In genomic region chr1:22196641-22197040, GRCh38 we compare ENCODE assay signal across 30 cellular contexts. TPM values are rescaled to one million over a fixed set of nuclear protein-coding genes. Genes with fewer than 3 reads are reported as not detected.
DNase-seq lines count a peak whose midpoint lies in the region; ATAC-seq, FAIRE-seq and TF ChIP-seq lines count a peak whose summit lies in the region.
"Had no signal": no experiment of that assay in that cellular context is flagged by ENCODE, and none has a peak within 500 bp of the region (broad histone marks: within the 10 kb centered on the region; RNA-seq: fewer than 3 reads in every experiment).

No MANE protein-coding gene starts in this region.

- no peak overlapping the region for H2AFZ ChIP-seq in K562 (ENCODE audit: low read depth, low read length)

- TF ChIP-seq POLR2A in K562 (conservative IDR thresholded peaks at IDR 0.05), result no peak

- no peaks in the 10 kb centered on the region for H3K9me3 Mint-ChIP-seq in activated naive CD4-positive, alpha-beta T cell treated with anti-CD3 and anti-CD28 coated beads, Interleukin-2, amount 10 ng/mL, durations not matched to agents 7 days and 5 days
- H3K9me3 Mint-ChIP-seq in chondrocyte (ENCODE audit: low read depth), result peaks cover 6% of the 10 kb centered on the region
- H3K9me3 Mint-ChIP-seq: CD4-positive, CD25-positive, alpha-beta regulatory T cell had no signal

- FAIRE-seq in K562 (lab: Jason Lieb, UNC), result no peak
- FAIRE-seq: A204.1, GM12878, GM12892, GM18507 had no signal

- intact Hi-C loops in K562 (cut with micrococcal nuclease), result no loop called here
- intact Hi-C loops in posterior vena cava (cut with DNase I), result no loop called here

- no peak for DNase-seq in activated naive CD4-positive, alpha-beta T cell treated with anti-CD3 and anti-CD28 coated beads, Interleukin-2, amount 10 ng/mL, durations not matched to agents 7 days and 5 days
- no peak for DNase-seq in activated naive CD4-positive, alpha-beta T cell (lab: John Stamatoyannopoulos, UW)
- DNase-seq in K562 (ENCODE audit: extremely low read depth in 1 of 4, low spot score in 3 of 4), result no peak
- peak; percentile 7 for DNase-seq in chondrocyte (ENCODE audit: low spot score)
- peak; percentile 45 for DNase-seq in posterior vena cava (ENCODE audit: low spot score)
- no peak for DNase-seq in activated CD4-positive, alpha-beta T cell treated with anti-CD3 and anti-CD28 coated beads, Interleukin-2, amount 50 U/mL, for 48 hours
- no peak for DNase-seq in NCI-H2196 (lab: John Stamatoyannopoulos, UW; ENCODE audit: unreplicated experiment)
- DNase-seq: 8988T; ACHN; BE2C; C1 segment of cervical spinal cord; CD4-positive, alpha-beta memory T cell; CD4-positive, CD25-positive, alpha-beta regulatory T cell; CD8-positive, alpha-beta memory T cell; COR-L47; DMS 273 treated with DMSO at 0.1 percent for 48 hours; DMS153; DMS53; DMS79; DND-41; EL; GDM1 had no signal

- no peak for TF ChIP-seq CTCF in K562 (IDR thresholded peaks at IDR 0.05 in 2 of 3, conservative IDR thresholded peaks at IDR 0.05 in 1 of 3; ENCODE audit: insufficient read depth in 2 of 3, low read depth in 1 of 3, low read length in 3 of 3)
- TF ChIP-seq CTCF in chondrocyte (IDR thresholded peaks at IDR 0.05), result no peak

- WGBS in K562 (ENCODE audit: insufficient coverage, low coverage, missing lambda C conversion rate), result under 1% methylated on average over 6 of the region's 6 CpGs

- CTCF ChIA-PET in activated naive CD4-positive, alpha-beta T cell treated with anti-CD3 and anti-CD28 coated beads, Interleukin-2, amount 10 ng/mL, durations not matched to agents 7 days and 5 days (lab: Charles Lee), result interaction anchor here (0.6 kb wide), 1 partner anchor 185 kb away, joined by 4 read pairs; no protein-coding TSS in a partner anchor
- CTCF ChIA-PET in K562 (lab: Yijun Ruan, JAX; ENCODE audit: low intra/inter-chr PET ratio), result no interaction called here

- no peaks in the 10 kb centered on the region for H4K20me1 ChIP-seq in K562 (replicated peaks; ENCODE audit: control insufficient read depth, insufficient read depth, low read length)
- H4K20me1 ChIP-seq: BLaER1 had no signal

- no peaks in the 10 kb centered on the region for H3K9me3 ChIP-seq in K562 (replicated peaks; ENCODE audit: control insufficient read depth, insufficient read depth, low read depth, low read length)
- H3K9me3 ChIP-seq: BE2C, BLaER1 had no signal

- POLR2A ChIA-PET in K562 (lab: Yijun Ruan, JAX), result interaction anchor here (0.8 kb wide), 1 partner anchor 19 kb away, joined by 3 read pairs; no protein-coding TSS in a partner anchor

- no peak overlapping the region for H3K4me3 ChIP-seq in K562
- H3K4me3 ChIP-seq: BLaER1, GM12878 had no signal

- H3K9ac ChIP-seq in K562 (ENCODE audit: insufficient read depth in 1 of 2, low read depth in 2 of 2, low read length in 2 of 2), result no peak overlapping the region
- H3K9ac ChIP-seq: BLaER1 had no signal

- H3K4me3 Mint-ChIP-seq in activated naive CD4-positive, alpha-beta T cell treated with anti-CD3 and anti-CD28 coated beads, Interleukin-2, amount 10 ng/mL, durations not matched to agents 7 days and 5 days, result no peak overlapping the region
- no peak overlapping the region for H3K4me3 Mint-ChIP-seq in chondrocyte (ENCODE audit: unreplicated experiment)
- H3K4me3 Mint-ChIP-seq: CD14-positive monocyte; CD4-positive, alpha-beta memory T cell; CD4-positive, CD25-positive, alpha-beta regulatory T cell; CD8-positive, alpha-beta memory T cell had no signal

- in situ Hi-C loops in K562 (cut with MboI), result no loop called here

- H3K27me3 Mint-ChIP-seq in activated naive CD4-positive, alpha-beta T cell treated with anti-CD3 and anti-CD28 coated beads, Interleukin-2, amount 10 ng/mL, durations not matched to agents 7 days and 5 days, result peaks cover 26% of the 10 kb centered on the region
- H3K27me3 Mint-ChIP-seq in chondrocyte (ENCODE audit: low read depth), result peaks cover 53% of the 10 kb centered on the region

- no peaks in the 10 kb centered on the region for H3K9me1 ChIP-seq in K562 (ENCODE audit: control insufficient read depth, insufficient read depth, low read length)

- TF ChIP-seq RAD21 in K562 (CRISPR knock-in tag; conservative IDR thresholded peaks at IDR 0.05 in 1 of 2, IDR thresholded peaks at IDR 0.05 in 1 of 2), result no peak

- BruUV-seq in K562 (replicated peaks; lab: Mats Ljungman, UMichigan), result no TSS peak

- no peak for ATAC-seq in K562
- ATAC-seq: GM12878 had no signal

- no peaks in the 10 kb centered on the region for H3K79me2 ChIP-seq in K562 (ENCODE audit: control insufficient read depth, insufficient read depth, low read length)

- no peak for TF ChIP-seq EP300 in K562 (IDR thresholded peaks at IDR 0.05; ENCODE audit: low read length)

- H3K27ac Mint-ChIP-seq in activated naive CD4-positive, alpha-beta T cell treated with anti-CD3 and anti-CD28 coated beads, Interleukin-2, amount 10 ng/mL, durations not matched to agents 7 days and 5 days, result peak overlapping the region; percentile 31
- no peak overlapping the region for H3K27ac Mint-ChIP-seq in chondrocyte (ENCODE audit: unreplicated experiment)
- H3K27ac Mint-ChIP-seq: CD4-positive, alpha-beta memory T cell; CD4-positive, CD25-positive, alpha-beta regulatory T cell; CD8-positive, alpha-beta memory T cell had no signal

- no peaks in the 10 kb centered on the region for H3K4me1 ChIP-seq in K562 (replicated peaks in 1 of 2; ENCODE audit: control insufficient read depth in 2 of 2, insufficient read depth in 2 of 2, low read length in 2 of 2)
- H3K4me1 ChIP-seq: BE2C, BLaER1 had no signal

- H3K4me1 Mint-ChIP-seq in activated naive CD4-positive, alpha-beta T cell treated with anti-CD3 and anti-CD28 coated beads, Interleukin-2, amount 10 ng/mL, durations not matched to agents 7 days and 5 days, result no peaks in the 10 kb centered on the region
- no peaks in the 10 kb centered on the region for H3K4me1 Mint-ChIP-seq in chondrocyte (ENCODE audit: low read depth)
- H3K4me1 Mint-ChIP-seq: CD14-positive monocyte; CD4-positive, alpha-beta memory T cell; CD4-positive, CD25-positive, alpha-beta regulatory T cell; CD8-positive, alpha-beta memory T cell had no signal

- no peaks in the 10 kb centered on the region for H3K36me3 ChIP-seq in K562 (ENCODE audit: control insufficient read depth, insufficient read depth, low read length)
- H3K36me3 ChIP-seq: BE2C, BLaER1 had no signal

- H3K4me2 ChIP-seq in K562 (ENCODE audit: insufficient read depth, low read length), result no peak overlapping the region
- H3K4me2 ChIP-seq: BLaER1 had no signal

- H3K36me3 Mint-ChIP-seq in activated naive CD4-positive, alpha-beta T cell treated with anti-CD3 and anti-CD28 coated beads, Interleukin-2, amount 10 ng/mL, durations not matched to agents 7 days and 5 days, result no peaks in the 10 kb centered on the region
- H3K36me3 Mint-ChIP-seq in chondrocyte (ENCODE audit: low read depth), result peaks cover 3% of the 10 kb centered on the region
- H3K36me3 Mint-ChIP-seq: CD14-positive monocyte; CD4-positive, alpha-beta memory T cell; CD4-positive, CD25-positive, alpha-beta regulatory T cell; CD8-positive, alpha-beta memory T cell had no signal

- no peak overlapping the region for H3K27ac ChIP-seq in K562 (ENCODE audit: extremely low read depth, low read depth, low read length)
- H3K27ac ChIP-seq: BLaER1 had no signal

- peaks cover 26 to 44% of the 10 kb centered on the region in 2 experiments for H3K27me3 ChIP-seq in K562 (ENCODE audit: control insufficient read depth in 2 of 2, insufficient read depth in 2 of 2, low read length in 2 of 2)
- H3K27me3 ChIP-seq: BE2C, BLaER1 had no signal

TF ChIP-seq in K562, 482 proteins besides CTCF, POLR2A, EP300 and RAD21 (continues in another document):
- 0 out of 4 replicates have a peak, but pooled peaks of 1 of the 2 experiments have one; percentile 8 for TF ChIP-seq RCOR1 (IDR thresholded peaks at IDR 0.05; ENCODE audit: borderline replicate concordance in 1 of 2, low read depth in 2 of 2, low read length in 2 of 2)
- no peak for TF ChIP-seq CHD4 (IDR thresholded peaks at IDR 0.05; ENCODE audit: insufficient read depth, insufficient replicate concordance, low read depth, low read length, poor library complexity, severe bottlenecking)
- peak; percentile 75; the same call in 1 of the 2 replicates for TF ChIP-seq BCOR (IDR thresholded peaks at IDR 0.05)
- TF ChIP-seq RBM25 (IDR thresholded peaks at IDR 0.05; ENCODE audit: low read depth, low read length, severe bottlenecking), result peak; percentile 51
- 0 out of 2 replicates have a peak, but pooled peaks have one; percentile 35 for TF ChIP-seq ZNF121 (CRISPR knock-in tag; conservative IDR thresholded peaks at IDR 0.05)
- TF ChIP-seq ZBTB9 (CRISPR knock-in tag; IDR thresholded peaks at IDR 0.05), result no peak
- TF ChIP-seq ADNP (tag; IDR thresholded peaks at IDR 0.05), result peak; percentile 49; the same call in 1 of the 2 replicates

RNA-seq across cellular contexts. Expression of gene WNT4, which starts 53.7 kb away (rescaled TPM):
- total RNA-seq in K562 (2011; cell fraction: chromatin; rRNA removed; ENCODE audit: low replicate concordance), result not detected in 2 replicates
- total RNA-seq in K562 (2011; cell fraction: nucleolus; rRNA removed), result not detected in 2 replicates
- total RNA-seq in K562 (2011; cell fraction: nucleoplasm; rRNA removed), result not detected in 2 replicates
- not detected in 2 replicates for total RNA-seq in K562 (2014; rRNA removed)
- not detected in 2 replicates for total RNA-seq in K562 (2014; rRNA removed; fragmentation: Illumina TruSeq; extraction: Trizol)
- total RNA-seq in K562 (2015; rRNA removed; fragmentation: Illumina TruSeq; extraction: Trizol), result not detected in 2 replicates
- total RNA-seq in K562 (2021), result 0.04 TPM in 1 of 2 replicates, not detected in the other
- polyA plus RNA-seq in K562 (2011; rRNA removed), result not detected in 2 replicates
- 0.01 and 0.03 TPM in 2 replicates for polyA plus RNA-seq in K562 (2011; cell fraction: cytosol; rRNA removed)
- polyA plus RNA-seq in K562 (2011; cell fraction: nucleus; rRNA removed), result not detected in 2 replicates
- polyA plus RNA-seq in K562 (2012), result 0.05 and 0.07 TPM in 2 replicates
- polyA plus RNA-seq in K562 (2014; fragmentation: Illumina TruSeq; extraction: Trizol), result not detected in 2 replicates
- polyA plus RNA-seq in K562 (2014; fragmentation: Nextera tagmentation; extraction: Ambion mirVana), result under 1 TPM in 1 of 2 experiments, not detected in 1; 0.01 TPM
- polyA plus RNA-seq in K562 (2014; rRNA removed), result not detected in 2 replicates
- polyA minus RNA-seq in K562 (2011; rRNA and poly(A)+ RNA removed), result not detected in 2 replicates
- not detected in 2 replicates for polyA minus RNA-seq in K562 (2011; cell fraction: cytosol; rRNA and poly(A)+ RNA removed)
- not detected in 2 replicates for polyA minus RNA-seq in K562 (2011; cell fraction: nucleus; rRNA and poly(A)+ RNA removed)
- 0.05 to 0.46 TPM (median 0.08 TPM) in 3 replicates for total RNA-seq in chondrocyte
- under 1 TPM; 0.10 to 0.32 TPM for total RNA-seq in posterior vena cava
- total RNA-seq: A673; CD4-positive, alpha-beta memory T cell; CD4-positive, CD25-positive, alpha-beta regulatory T cell; CD8-positive, alpha-beta memory T cell; GM12878 had no signal
- polyA plus RNA-seq: AG04450, CD14-positive monocyte had no signal

Comparison
In these comparisons a context has a peak if more than half of its experiments do, and no peak if none do; other contexts are left out.
1. DNase-seq: peak in chondrocyte (single experiment) and posterior vena cava (single experiment); none in activated naive CD4-positive, alpha-beta T cell treated with anti-CD3 and anti-CD28 coated beads, Interleukin-2, amount 10 ng/mL, durations not matched to agents 7 days and 5 days (single experiment), activated naive CD4-positive, alpha-beta T cell (0 of 4), K562 (0 of 4), activated CD4-positive, alpha-beta T cell treated with anti-CD3 and anti-CD28 coated beads, Interleukin-2, amount 50 U/mL, for 48 hours (0 of 2) and NCI-H2196 (single experiment).